ENCODE assay signal across 15 cellular contexts in genomic region chr2:159506764-159507406, GRCh38.
DNase-seq lines count a peak whose midpoint lies in the region; ATAC-seq and FAIRE-seq lines count a peak whose summit lies in the region.
"Had no signal": no experiment of that assay in that cellular context is flagged by ENCODE, and none has a peak within 500 bp of the region (broad histone marks: within the 10 kb centered on the region; RNA-seq: fewer than 3 reads in every experiment).

No MANE protein-coding gene starts in this region.

- ATAC-seq in effector memory CD8-positive, alpha-beta T cell (replicated peaks) = peak; percentile 56
- no peak for ATAC-seq in natural killer cell treated with Interleukin-12 subunit alpha and Interleukin-12 subunit beta and Interleukin-15 and Interleukin-18, amount 100 ng/mL, for 72 hours
- ATAC-seq in activated CD8-positive, alpha-beta memory T cell treated with anti-CD3 and anti-CD28 coated beads, Interleukin-2, amount 10 ng/mL, durations not matched to agents 7 days and 5 days = no peak
- ATAC-seq: psoas muscle had no signal

- CTCF ChIA-PET in activated CD8-positive, alpha-beta memory T cell treated with anti-CD3 and anti-CD28 coated beads, Interleukin-2, amount 10 ng/mL, durations not matched to agents 7 days and 5 days (lab: Charles Lee) = no interaction called here

- FAIRE-seq in GM18507 (lab: Jason Lieb, UNC) (peak; percentile 33), RCC 7860 (lab: Jason Lieb, UNC) (peak; percentile 89)

- no peak for DNase-seq in GM18507 (ENCODE audit: extremely low spot score, insufficient read length, low read depth)
- DNase-seq in RCC 7860 (ENCODE audit: low spot score) = peak; percentile 29
- DNase-seq in effector memory CD8-positive, alpha-beta T cell = no peak
- DNase-seq in natural killer cell treated with Interleukin-12 subunit alpha and Interleukin-12 subunit beta and Interleukin-15 and Interleukin-18, amount 100 ng/mL, for 72 hours (ENCODE audit: low spot score) = no peak
- no peak for DNase-seq in NCI-H2029 (lab: John Stamatoyannopoulos, UW)
- DNase-seq in activated CD8-positive, alpha-beta memory T cell treated with anti-CD3 and anti-CD28 coated beads, Interleukin-2, amount 10 ng/mL, durations not matched to agents 7 days and 5 days = no peak
- no peak for DNase-seq in SHP77 treated with DMSO at 0.1 percent for 48 hours (lab: John Stamatoyannopoulos, UW)
- DNase-seq in midbrain (lab: John Stamatoyannopoulos, UW) = no peak
- DNase-seq: activated CD4-positive, alpha-beta T cell treated with anti-CD3 and anti-CD28 coated beads, Interleukin-2, amount 50 U/mL, for 1 hour; activated gamma-delta T cell treated with Interleukin-2 at 50 U/mL for 16 hours; cortex of kidney; head of caudate nucleus; NCI-H510A treated with DMSO at 0.1 percent for 48 hours; psoas muscle had no signal

- peaks cover 23 to 38% of the 10 kb centered on the region in 2 donors for H3K4me1 Mint-ChIP-seq in effector memory CD8-positive, alpha-beta T cell (ENCODE audit: low read depth in 2 of 2)
- peaks cover 20 to 22% of the 10 kb centered on the region in 2 donors for H3K4me1 Mint-ChIP-seq in natural killer cell treated with Interleukin-12 subunit alpha and Interleukin-12 subunit beta and Interleukin-15 and Interleukin-18, amount 100 ng/mL, for 72 hours (ENCODE audit: low read depth in 2 of 2)
- peaks cover 9% of the 10 kb centered on the region for H3K4me1 Mint-ChIP-seq in activated CD8-positive, alpha-beta memory T cell treated with anti-CD3 and anti-CD28 coated beads, Interleukin-2, amount 10 ng/mL, durations not matched to agents 7 days and 5 days

- peak overlapping the region in 1 of 2 donors; percentile 4 for H3K4me3 Mint-ChIP-seq in effector memory CD8-positive, alpha-beta T cell
- no peak overlapping the region for H3K4me3 Mint-ChIP-seq in natural killer cell treated with Interleukin-12 subunit alpha and Interleukin-12 subunit beta and Interleukin-15 and Interleukin-18, amount 100 ng/mL, for 72 hours
- no peak overlapping the region for H3K4me3 Mint-ChIP-seq in activated CD8-positive, alpha-beta memory T cell treated with anti-CD3 and anti-CD28 coated beads, Interleukin-2, amount 10 ng/mL, durations not matched to agents 7 days and 5 days
- H3K4me3 Mint-ChIP-seq: memory B cell had no signal

- H3K27ac Mint-ChIP-seq in effector memory CD8-positive, alpha-beta T cell = peak overlapping the region; percentile 53 to 68
- peak overlapping the region; percentile 5 to 83 for H3K27ac Mint-ChIP-seq in natural killer cell treated with Interleukin-12 subunit alpha and Interleukin-12 subunit beta and Interleukin-15 and Interleukin-18, amount 100 ng/mL, for 72 hours
- no peak overlapping the region for H3K27ac Mint-ChIP-seq in activated CD8-positive, alpha-beta memory T cell treated with anti-CD3 and anti-CD28 coated beads, Interleukin-2, amount 10 ng/mL, durations not matched to agents 7 days and 5 days
- H3K27ac Mint-ChIP-seq: memory B cell had no signal

- no peaks in the 10 kb centered on the region for H3K9me3 Mint-ChIP-seq in effector memory CD8-positive, alpha-beta T cell
- no peaks in the 10 kb centered on the region for H3K9me3 Mint-ChIP-seq in natural killer cell treated with Interleukin-12 subunit alpha and Interleukin-12 subunit beta and Interleukin-15 and Interleukin-18, amount 100 ng/mL, for 72 hours
- H3K9me3 Mint-ChIP-seq in activated CD8-positive, alpha-beta memory T cell treated with anti-CD3 and anti-CD28 coated beads, Interleukin-2, amount 10 ng/mL, durations not matched to agents 7 days and 5 days (ENCODE audit: low read depth) = no peaks in the 10 kb centered on the region

- H3K27me3 Mint-ChIP-seq in effector memory CD8-positive, alpha-beta T cell = no peaks in the 10 kb centered on the region
- H3K27me3 Mint-ChIP-seq in natural killer cell treated with Interleukin-12 subunit alpha and Interleukin-12 subunit beta and Interleukin-15 and Interleukin-18, amount 100 ng/mL, for 72 hours = no peaks in the 10 kb centered on the region
- no peaks in the 10 kb centered on the region for H3K27me3 Mint-ChIP-seq in activated CD8-positive, alpha-beta memory T cell treated with anti-CD3 and anti-CD28 coated beads, Interleukin-2, amount 10 ng/mL, durations not matched to agents 7 days and 5 days
- H3K27me3 Mint-ChIP-seq: memory B cell had no signal

- no peaks in the 10 kb centered on the region for H3K36me3 Mint-ChIP-seq in effector memory CD8-positive, alpha-beta T cell (ENCODE audit: insufficient read depth)
- no peaks in the 10 kb centered on the region for H3K36me3 Mint-ChIP-seq in natural killer cell treated with Interleukin-12 subunit alpha and Interleukin-12 subunit beta and Interleukin-15 and Interleukin-18, amount 100 ng/mL, for 72 hours
- H3K36me3 Mint-ChIP-seq in activated CD8-positive, alpha-beta memory T cell treated with anti-CD3 and anti-CD28 coated beads, Interleukin-2, amount 10 ng/mL, durations not matched to agents 7 days and 5 days = peaks cover 2% of the 10 kb centered on the region
